In genomic region chr4:40337081-40337480, GRCh38 we compare ENCODE assay signal across 1 cellular context.
A peak's percentile ranks its signal among the peaks of the same experiment; 100 is the strongest.
TF ChIP-seq lines count a peak whose summit lies in the region.

No MANE protein-coding gene starts in this region.

TF ChIP-seq in K562, 482 proteins besides CTCF, POLR2A, EP300 and RAD21 (continued from another document):
- TF ChIP-seq CUX1 (CRISPR knock-in tag; IDR thresholded peaks at IDR 0.05) (no peak), KLF16 (IDR thresholded peaks at IDR 0.05) (no peak), NFIC (IDR thresholded peaks at IDR 0.05) (peak; percentile 63; the same call in 1 of the 2 replicates)
